10 cellular contexts compared by ENCODE assay signal in the genomic region with DNA sequence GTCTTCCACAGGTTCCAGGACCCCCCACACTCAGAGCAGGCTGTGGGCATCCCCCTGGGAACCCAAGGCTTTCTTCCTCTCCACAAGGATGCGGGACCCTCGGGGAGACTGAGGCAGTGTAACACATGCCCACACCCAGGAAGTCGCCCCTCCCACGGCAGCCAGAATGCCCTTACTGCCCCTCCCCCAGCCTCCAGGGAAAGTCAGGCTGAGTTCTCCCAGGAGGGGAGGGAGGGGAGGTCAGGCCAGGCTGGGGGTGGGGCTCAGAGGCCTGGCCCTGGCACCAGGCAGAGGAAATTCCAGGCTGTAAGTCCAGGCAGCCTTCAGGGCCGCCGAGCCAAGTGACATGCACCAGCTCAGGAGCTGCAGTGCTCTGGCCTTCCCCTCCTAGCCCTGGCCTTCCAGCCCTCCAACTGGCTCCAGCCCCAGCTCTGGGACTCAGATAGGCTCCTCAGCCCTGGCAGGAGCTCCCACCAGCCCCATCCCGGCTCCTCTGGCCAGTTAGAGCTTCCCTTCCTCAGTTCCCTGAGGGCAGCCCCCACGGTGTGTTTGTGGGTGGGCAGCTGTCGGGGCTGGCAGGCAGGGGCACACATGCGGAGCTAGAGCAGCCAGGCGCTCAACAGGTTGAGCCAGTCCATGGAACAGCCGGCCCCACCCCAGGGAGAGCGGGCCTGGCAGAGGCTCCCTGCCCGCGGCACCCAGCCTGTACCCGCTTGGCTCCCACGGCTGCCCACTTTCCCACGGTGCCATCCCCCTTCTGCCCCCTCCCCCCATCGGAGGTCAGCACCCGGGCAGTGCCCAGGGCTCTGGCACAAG. TPM values are rescaled to one million over a fixed set of nuclear protein-coding genes. Genes with fewer than 3 reads are reported as not detected.
A peak's percentile ranks its signal among the peaks of the same experiment; 100 is the strongest.
DNase-seq lines count a peak whose midpoint lies in the region; ATAC-seq and TF ChIP-seq lines count a peak whose summit lies in the region.
"Had no signal": no experiment of that assay in that cellular context is flagged by ENCODE, and none has a peak within 500 bp of the region (broad histone marks: within the 10 kb centered on the region; RNA-seq: fewer than 3 reads in every experiment).

No MANE protein-coding gene starts in this region.

- H3K36me3 Mint-ChIP-seq in activated CD4-positive, alpha-beta memory T cell treated with anti-CD3 and anti-CD28 coated beads, Interleukin-2, amount 10 ng/mL, durations not matched to agents 7 days and 5 days (ENCODE audit: low read depth) = peaks cover 38% of the 10 kb centered on the region

- no peaks in the 10 kb centered on the region for H3K27me3 ChIP-seq in gastroesophageal sphincter

- CTCF ChIA-PET in activated CD4-positive, alpha-beta memory T cell treated with anti-CD3 and anti-CD28 coated beads, Interleukin-2, amount 10 ng/mL, durations not matched to agents 7 days and 5 days (lab: Charles Lee) = interaction anchor here (0.5 to 11.8 kb wide), 2 partner anchors 10 to 59 kb away, joined by 3 to 270 read pairs; no protein-coding TSS in a partner anchor

- no peaks in the 10 kb centered on the region for H3K9me3 Mint-ChIP-seq in activated CD4-positive, alpha-beta memory T cell treated with anti-CD3 and anti-CD28 coated beads, Interleukin-2, amount 10 ng/mL, durations not matched to agents 7 days and 5 days

- peak; percentile 42 to 46 for TF ChIP-seq POLR2A in gastroesophageal sphincter (IDR thresholded peaks at IDR 0.05)

- H3K36me3 ChIP-seq in gastroesophageal sphincter = no peaks in the 10 kb centered on the region

- peak overlapping the region; percentile 88 to 94 for H3K4me3 ChIP-seq in gastroesophageal sphincter

- WGBS in gastroesophageal sphincter (ENCODE audit: low coverage in 1 of 2), 2 donors = no CpG with 5 or more reads among the region's 20 CpGs

- ATAC-seq in gastroesophageal sphincter = peak; percentile 57
- ATAC-seq in omental fat pad (ENCODE audit: low FRiP score) = peak; percentile 5
- ATAC-seq in GM19397 (IDR thresholded peaks at IDR 0.05; ENCODE audit: unreplicated experiment) = no peak

- DNase-seq in DMS 273 (lab: John Stamatoyannopoulos, UW; ENCODE audit: unreplicated experiment) (peak; percentile 50), DMS 273 treated with DMSO at 0.1 percent for 48 hours (lab: John Stamatoyannopoulos, UW) (no peak), omental fat pad (ENCODE audit: low spot score) (no peak), NCI-H2081 treated with DMSO at 0.1 percent for 48 hours (lab: John Stamatoyannopoulos, UW) (no peak), NAMALWA (ENCODE audit: low spot score) (no peak)
- DNase-seq in activated CD4-positive, alpha-beta memory T cell treated with anti-CD3 and anti-CD28 coated beads, Interleukin-2, amount 10 ng/mL, durations not matched to agents 7 days and 5 days = no peak

- no peak for TF ChIP-seq EP300 in gastroesophageal sphincter (IDR thresholded peaks at IDR 0.05)

- no peaks in the 10 kb centered on the region for H3K9me3 ChIP-seq in gastroesophageal sphincter

- H3K27ac Mint-ChIP-seq in activated CD4-positive, alpha-beta memory T cell treated with anti-CD3 and anti-CD28 coated beads, Interleukin-2, amount 10 ng/mL, durations not matched to agents 7 days and 5 days = no peak overlapping the region

- H3K4me1 ChIP-seq in gastroesophageal sphincter = peaks cover 5 to 86% (median 50%) of the 10 kb centered on the region in 3 donors

- peaks cover 74% of the 10 kb centered on the region for H3K4me1 Mint-ChIP-seq in activated CD4-positive, alpha-beta memory T cell treated with anti-CD3 and anti-CD28 coated beads, Interleukin-2, amount 10 ng/mL, durations not matched to agents 7 days and 5 days

- POLR2A ChIA-PET in activated CD4-positive, alpha-beta memory T cell treated with anti-CD3 and anti-CD28 coated beads, Interleukin-2, amount 10 ng/mL, durations not matched to agents 7 days and 5 days (lab: Charles Lee) = interaction anchor here (0.6 to 2.8 kb wide), 6 partner anchors 16 to 174 kb away, joined by 3 to 15 read pairs (median 6); a partner anchor contains a TSS

- H3K27me3 Mint-ChIP-seq in activated CD4-positive, alpha-beta memory T cell treated with anti-CD3 and anti-CD28 coated beads, Interleukin-2, amount 10 ng/mL, durations not matched to agents 7 days and 5 days = no peaks in the 10 kb centered on the region

- peak overlapping the region; percentile 90 to 98 (median 95) for H3K27ac ChIP-seq in gastroesophageal sphincter

- peak overlapping the region; percentile 93 for H3K4me3 Mint-ChIP-seq in activated CD4-positive, alpha-beta memory T cell treated with anti-CD3 and anti-CD28 coated beads, Interleukin-2, amount 10 ng/mL, durations not matched to agents 7 days and 5 days

- no peak for TF ChIP-seq CTCF in gastroesophageal sphincter (IDR thresholded peaks at IDR 0.05)
- TF ChIP-seq CTCF in omental fat pad (IDR thresholded peaks at IDR 0.05) = no peak

RNA-seq across cellular contexts. Expression of a gene that starts 3.6 kb away (rescaled TPM):
- 10 to 100 TPM; 56.8 to 62.5 TPM for total RNA-seq in activated CD4-positive, alpha-beta memory T cell treated with anti-CD3 and anti-CD28 coated beads, Interleukin-2, amount 10 ng/mL, durations not matched to agents 7 days and 5 days
- total RNA-seq in gastroesophageal sphincter = 10 to 100 TPM; 24.6 to 66.2 (median 30.8) TPM
- 10 to 100 TPM; 13.5 to 24.0 (median 17.3) TPM for total RNA-seq in omental fat pad

RNA-seq across cellular contexts. Expression of a gene that starts 34.0 kb away (rescaled TPM):
- total RNA-seq in activated CD4-positive, alpha-beta memory T cell treated with anti-CD3 and anti-CD28 coated beads, Interleukin-2, amount 10 ng/mL, durations not matched to agents 7 days and 5 days = not detected
- total RNA-seq in gastroesophageal sphincter (not detected), omental fat pad (not detected)
- total RNA-seq: activated CD8-positive, alpha-beta memory T cell treated with anti-CD3 and anti-CD28 coated beads for 36 hours; temporal lobe had no signal

RNA-seq across cellular contexts. Expression of a gene that starts 38.4 kb away (rescaled TPM):
- under 1 TPM; 0.83 to 0.86 TPM for total RNA-seq in activated CD4-positive, alpha-beta memory T cell treated with anti-CD3 and anti-CD28 coated beads, Interleukin-2, amount 10 ng/mL, durations not matched to agents 7 days and 5 days
- total RNA-seq in gastroesophageal sphincter (under 1 TPM in 1 of 4 donors, not detected in 3; 0.08 TPM), omental fat pad (under 1 TPM in 2 of 4 donors, not detected in 2; 0.09 to 0.12 TPM)
- total RNA-seq: temporal lobe had no signal

RNA-seq across cellular contexts. Expression of a gene that starts 49.4 kb away (rescaled TPM):
- total RNA-seq in activated CD4-positive, alpha-beta memory T cell treated with anti-CD3 and anti-CD28 coated beads, Interleukin-2, amount 10 ng/mL, durations not matched to agents 7 days and 5 days = not detected
- total RNA-seq in gastroesophageal sphincter (not detected), omental fat pad (not detected)
- total RNA-seq: activated CD8-positive, alpha-beta memory T cell treated with anti-CD3 and anti-CD28 coated beads for 36 hours; temporal lobe had no signal
